Comparison of ENCODE assay signal across 8 cellular contexts in genomic region chr19:918481-919156, GRCh38. TPM values are rescaled to one million over a fixed set of nuclear protein-coding genes. Genes with fewer than 3 reads are reported as not detected.
DNase-seq lines count a peak whose midpoint lies in the region; ATAC-seq and TF ChIP-seq lines count a peak whose summit lies in the region.
"Had no signal": no experiment of that assay in that cellular context is flagged by ENCODE, and none has a peak within 500 bp of the region (broad histone marks: within the 10 kb centered on the region; RNA-seq: fewer than 3 reads in every experiment).

No MANE protein-coding gene starts in this region.

- H3K9me3 Mint-ChIP-seq in activated CD8-positive, alpha-beta T cell treated with anti-CD3 and anti-CD28 coated beads, Interleukin-2, amount 10 ng/mL, durations not matched to agents 7 days and 5 days (ENCODE audit: insufficient read depth): no peaks in the 10 kb centered on the region
- H3K9me3 Mint-ChIP-seq in stimulated activated naive CD8-positive, alpha-beta T cell treated with anti-CD3 and anti-CD28 coated beads, Interleukin-15, amount 100 ng/mL, for 72 hours: no peaks in the 10 kb centered on the region

- DNase-seq in left ventricle myocardium inferior (no peak), Right ventricle myocardium inferior (ENCODE audit: missing footprints) (no peak), T-helper 1 cell (no peak)
- peak; percentile 62 for DNase-seq in activated CD8-positive, alpha-beta T cell treated with anti-CD3 and anti-CD28 coated beads, Interleukin-2, amount 10 ng/mL, durations not matched to agents 7 days and 5 days
- DNase-seq in stimulated activated naive CD8-positive, alpha-beta T cell treated with anti-CD3 and anti-CD28 coated beads, Interleukin-15, amount 100 ng/mL, for 72 hours: peak in 1 of 2 donors; percentile 27
- DNase-seq: cortex of kidney, tibial artery had no signal

- no peak overlapping the region for H3K27ac ChIP-seq in left ventricle myocardium inferior (replicated peaks)
- H3K27ac ChIP-seq: tibial artery had no signal

- no peaks in the 10 kb centered on the region for H3K36me3 ChIP-seq in left ventricle myocardium inferior
- H3K36me3 ChIP-seq: tibial artery had no signal

- POLR2A ChIA-PET in activated CD8-positive, alpha-beta T cell treated with anti-CD3 and anti-CD28 coated beads, Interleukin-2, amount 10 ng/mL, durations not matched to agents 7 days and 5 days (lab: Charles Lee): interaction anchor here (1.5 kb wide), 1 partner anchor 55 kb away, joined by 6 read pairs; no protein-coding TSS in a partner anchor

- peaks cover 54% of the 10 kb centered on the region for H3K4me1 ChIP-seq in left ventricle myocardium inferior

- no peak overlapping the region for H3K27ac Mint-ChIP-seq in activated CD8-positive, alpha-beta T cell treated with anti-CD3 and anti-CD28 coated beads, Interleukin-2, amount 10 ng/mL, durations not matched to agents 7 days and 5 days
- H3K27ac Mint-ChIP-seq in stimulated activated naive CD8-positive, alpha-beta T cell treated with anti-CD3 and anti-CD28 coated beads, Interleukin-15, amount 100 ng/mL, for 72 hours: no peak overlapping the region

- peak overlapping the region; percentile 53 for H3K4me3 ChIP-seq in left ventricle myocardium inferior

- H3K27me3 Mint-ChIP-seq in activated CD8-positive, alpha-beta T cell treated with anti-CD3 and anti-CD28 coated beads, Interleukin-2, amount 10 ng/mL, durations not matched to agents 7 days and 5 days (ENCODE audit: low read depth): peaks cover 6% of the 10 kb centered on the region
- H3K27me3 Mint-ChIP-seq in stimulated activated naive CD8-positive, alpha-beta T cell treated with anti-CD3 and anti-CD28 coated beads, Interleukin-15, amount 100 ng/mL, for 72 hours: peaks cover 26% of the 10 kb centered on the region

- intact Hi-C loops in left ventricle myocardium inferior (cut with micrococcal nuclease): no loop called here
- intact Hi-C loops in Right ventricle myocardium inferior (cut with DNase I): no loop called here

- H3K4me3 Mint-ChIP-seq in activated CD8-positive, alpha-beta T cell treated with anti-CD3 and anti-CD28 coated beads, Interleukin-2, amount 10 ng/mL, durations not matched to agents 7 days and 5 days: peak overlapping the region; percentile 48
- H3K4me3 Mint-ChIP-seq in stimulated activated naive CD8-positive, alpha-beta T cell treated with anti-CD3 and anti-CD28 coated beads, Interleukin-15, amount 100 ng/mL, for 72 hours: peak overlapping the region; percentile 56 to 78

- TF ChIP-seq CTCF in left ventricle myocardium inferior (IDR thresholded peaks at IDR 0.05; ENCODE audit: borderline replicate concordance): no peak

- H3K27me3 ChIP-seq in left ventricle myocardium inferior (ENCODE audit: low read depth): peaks cover 56% of the 10 kb centered on the region

- no peaks in the 10 kb centered on the region for H3K36me3 Mint-ChIP-seq in activated CD8-positive, alpha-beta T cell treated with anti-CD3 and anti-CD28 coated beads, Interleukin-2, amount 10 ng/mL, durations not matched to agents 7 days and 5 days (ENCODE audit: low read depth)

- no peaks in the 10 kb centered on the region for H3K9me3 ChIP-seq in left ventricle myocardium inferior (replicated peaks)
- H3K9me3 ChIP-seq: tibial artery had no signal

- ATAC-seq in Right ventricle myocardium inferior: no peak
- no peak for ATAC-seq in activated CD8-positive, alpha-beta T cell treated with anti-CD3 and anti-CD28 coated beads, Interleukin-2, amount 10 ng/mL, durations not matched to agents 7 days and 5 days
- ATAC-seq in stimulated activated naive CD8-positive, alpha-beta T cell treated with anti-CD3 and anti-CD28 coated beads, Interleukin-15, amount 100 ng/mL, for 72 hours: no peak
- no peak for ATAC-seq in HG03039 (IDR thresholded peaks at IDR 0.05; ENCODE audit: unreplicated experiment)

- peaks cover 20% of the 10 kb centered on the region for H3K4me1 Mint-ChIP-seq in activated CD8-positive, alpha-beta T cell treated with anti-CD3 and anti-CD28 coated beads, Interleukin-2, amount 10 ng/mL, durations not matched to agents 7 days and 5 days (ENCODE audit: low read depth)
- H3K4me1 Mint-ChIP-seq in stimulated activated naive CD8-positive, alpha-beta T cell treated with anti-CD3 and anti-CD28 coated beads, Interleukin-15, amount 100 ng/mL, for 72 hours: peaks cover 45% of the 10 kb centered on the region

- CTCF ChIA-PET in activated CD8-positive, alpha-beta T cell treated with anti-CD3 and anti-CD28 coated beads, Interleukin-2, amount 10 ng/mL, durations not matched to agents 7 days and 5 days (lab: Charles Lee): interaction anchor here (2.7 to 6.7 kb wide), 3 partner anchors 55 to 64 kb away, joined by 13 to 125 read pairs (median 47); partner anchors contain the start of gene WDR18

RNA-seq across cellular contexts. Expression of gene KISS1R, which starts 1.5 kb away (rescaled TPM):
- not detected for total RNA-seq in left ventricle myocardium inferior
- not detected for total RNA-seq in Right ventricle myocardium inferior
- 1 to 10 TPM in 1 of 2 experiments, under 1 TPM in 1; 0.55 to 1.1 TPM for total RNA-seq in activated CD8-positive, alpha-beta T cell treated with anti-CD3 and anti-CD28 coated beads, Interleukin-2, amount 10 ng/mL, durations not matched to agents 7 days and 5 days

RNA-seq across cellular contexts. Expression of gene R3HDM4, which starts 5.6 kb away (rescaled TPM):
- total RNA-seq in left ventricle myocardium inferior (21.6 TPM), Right ventricle myocardium inferior (21.9 TPM)
- 10 to 100 TPM; 75.9 to 76.7 TPM for total RNA-seq in activated CD8-positive, alpha-beta T cell treated with anti-CD3 and anti-CD28 coated beads, Interleukin-2, amount 10 ng/mL, durations not matched to agents 7 days and 5 days

RNA-seq across cellular contexts. Expression of gene ARID3A, which starts 7.2 kb away (rescaled TPM):
- total RNA-seq in left ventricle myocardium inferior: 4.8 TPM
- 6.7 TPM for total RNA-seq in Right ventricle myocardium inferior
- total RNA-seq in activated CD8-positive, alpha-beta T cell treated with anti-CD3 and anti-CD28 coated beads, Interleukin-2, amount 10 ng/mL, durations not matched to agents 7 days and 5 days: 10 to 100 TPM; 26.7 to 27.7 TPM

RNA-seq across cellular contexts. Expression of gene RNU6-9, which starts 25.3 kb away (rescaled TPM):
- total RNA-seq in left ventricle myocardium inferior (not detected), Right ventricle myocardium inferior (not detected)
- not detected for total RNA-seq in activated CD8-positive, alpha-beta T cell treated with anti-CD3 and anti-CD28 coated beads, Interleukin-2, amount 10 ng/mL, durations not matched to agents 7 days and 5 days

RNA-seq across cellular contexts. Expression of gene MED16, which starts 25.6 kb away (rescaled TPM):
- 19.4 TPM for total RNA-seq in left ventricle myocardium inferior
- total RNA-seq in Right ventricle myocardium inferior: 23.5 TPM
- total RNA-seq in activated CD8-positive, alpha-beta T cell treated with anti-CD3 and anti-CD28 coated beads, Interleukin-2, amount 10 ng/mL, durations not matched to agents 7 days and 5 days: 10 to 100 TPM; 55.9 to 60.4 TPM
